ENCODE assay signal across 1 cellular context in genomic region chr2:177078416-177078815, GRCh38.
TF ChIP-seq lines count a peak whose summit lies in the region.

No MANE protein-coding gene starts in this region.

TF ChIP-seq in HEK293, 187 proteins besides CTCF, POLR2A, EP300 and RAD21 (continued from another document):
- TF ChIP-seq ZNF132 (tag by site-specific recombination; IDR thresholded peaks at IDR 0.05; ENCODE audit: borderline replicate concordance): no peak
- TF ChIP-seq, protein P1, sequence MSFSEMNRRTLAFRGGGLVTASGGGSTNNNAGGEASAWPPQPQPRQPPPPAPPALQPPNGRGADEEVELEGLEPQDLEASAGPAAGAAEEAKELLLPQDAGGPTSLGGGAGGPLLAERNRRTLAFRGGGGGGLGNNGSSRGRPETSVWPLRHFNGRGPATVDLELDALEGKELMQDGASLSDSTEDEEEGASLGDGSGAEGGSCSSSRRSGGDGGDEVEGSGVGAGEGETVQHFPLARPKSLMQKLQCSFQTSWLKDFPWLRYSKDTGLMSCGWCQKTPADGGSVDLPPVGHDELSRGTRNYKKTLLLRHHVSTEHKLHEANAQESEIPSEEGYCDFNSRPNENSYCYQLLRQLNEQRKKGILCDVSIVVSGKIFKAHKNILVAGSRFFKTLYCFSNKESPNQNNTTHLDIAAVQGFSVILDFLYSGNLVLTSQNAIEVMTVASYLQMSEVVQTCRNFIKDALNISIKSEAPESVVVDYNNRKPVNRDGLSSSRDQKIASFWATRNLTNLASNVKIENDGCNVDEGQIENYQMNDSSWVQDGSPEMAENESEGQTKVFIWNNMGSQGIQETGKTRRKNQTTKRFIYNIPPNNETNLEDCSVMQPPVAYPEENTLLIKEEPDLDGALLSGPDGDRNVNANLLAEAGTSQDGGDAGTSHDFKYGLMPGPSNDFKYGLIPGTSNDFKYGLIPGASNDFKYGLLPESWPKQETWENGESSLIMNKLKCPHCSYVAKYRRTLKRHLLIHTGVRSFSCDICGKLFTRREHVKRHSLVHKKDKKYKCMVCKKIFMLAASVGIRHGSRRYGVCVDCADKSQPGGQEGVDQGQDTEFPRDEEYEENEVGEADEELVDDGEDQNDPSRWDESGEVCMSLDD (tag by site-specific recombination; IDR thresholded peaks at IDR 0.05): no peak
